Comparison of ENCODE assay signal across 24 cellular contexts in genomic region chr10:51471271-51471670, GRCh38.
"Had no signal": no experiment of that assay in that cellular context is flagged by ENCODE, and none has a peak within 500 bp of the region (broad histone marks: within the 10 kb centered on the region; RNA-seq: fewer than 3 reads in every experiment).

No MANE protein-coding gene starts in this region.

- H3K36me3 ChIP-seq: colonic mucosa, esophagus muscularis mucosa, esophagus squamous epithelium, gastrocnemius medialis, gastroesophageal sphincter, heart left ventricle, heart right ventricle had no signal

- ATAC-seq: effector memory CD8-positive, alpha-beta T cell; esophagus mucosa; foreskin keratinocyte; gastrocnemius medialis; gastroesophageal sphincter; heart left ventricle; heart right ventricle had no signal

- H3K9me3 Mint-ChIP-seq: dendritic cell treated with granulocyte-macrophage colony-stimulating factor and Interleukin-4, amounts not matched to agents 40 ng/mL and 50 ng/mL, for 4 days; effector memory CD8-positive, alpha-beta T cell had no signal

- H3K27ac Mint-ChIP-seq: dendritic cell treated with granulocyte-macrophage colony-stimulating factor and Interleukin-4, amounts not matched to agents 40 ng/mL and 50 ng/mL, for 4 days; effector memory CD8-positive, alpha-beta T cell had no signal

- H3K27me3 Mint-ChIP-seq: dendritic cell treated with granulocyte-macrophage colony-stimulating factor and Interleukin-4, amounts not matched to agents 40 ng/mL and 50 ng/mL, for 4 days; effector memory CD8-positive, alpha-beta T cell had no signal

- H3K27ac ChIP-seq: colonic mucosa, coronary artery, dorsolateral prefrontal cortex, epithelial cell of prostate, esophagus muscularis mucosa, esophagus squamous epithelium, foreskin keratinocyte, gastrocnemius medialis, gastroesophageal sphincter, heart left ventricle, heart right ventricle had no signal

- H3K4me3 ChIP-seq: colonic mucosa, coronary artery, dorsolateral prefrontal cortex, esophagus muscularis mucosa, esophagus squamous epithelium, gastrocnemius medialis, gastroesophageal sphincter, heart left ventricle, heart right ventricle had no signal

- H3K4me3 Mint-ChIP-seq: dendritic cell treated with granulocyte-macrophage colony-stimulating factor and Interleukin-4, amounts not matched to agents 40 ng/mL and 50 ng/mL, for 4 days; effector memory CD8-positive, alpha-beta T cell had no signal

- H3K4me1 ChIP-seq: colonic mucosa, foreskin keratinocyte had no signal

- H3K27me3 ChIP-seq: colonic mucosa, dorsolateral prefrontal cortex, esophagus muscularis mucosa, esophagus squamous epithelium, foreskin keratinocyte, gastrocnemius medialis, gastroesophageal sphincter, heart left ventricle, heart right ventricle had no signal

- H3K9me3 ChIP-seq: colonic mucosa, esophagus muscularis mucosa, esophagus squamous epithelium, gastrocnemius medialis, gastroesophageal sphincter, heart left ventricle, heart right ventricle had no signal

- DNase-seq: colonic mucosa; cortex of kidney; dermis blood vessel endothelial cell; dorsolateral prefrontal cortex; effector CD4-positive, alpha-beta T cell; effector CD8-positive, alpha-beta T cell; effector memory CD4-positive, alpha-beta T cell; effector memory CD8-positive, alpha-beta T cell; erythroblast; esophagus squamous epithelium; foreskin fibroblast; foreskin keratinocyte; foreskin melanocyte; gastrocnemius medialis; glutamatergic neuron; head of caudate nucleus; heart left ventricle; heart right ventricle had no signal
